Comparison of ENCODE assay signal across 24 cellular contexts in genomic region chr5:135557034-135557838, GRCh38. TPM values are rescaled to one million over a fixed set of nuclear protein-coding genes. Genes with fewer than 3 reads are reported as not detected.
"Had no signal": no experiment of that assay in that cellular context is flagged by ENCODE, and none has a peak within 500 bp of the region (broad histone marks: within the 10 kb centered on the region; RNA-seq: fewer than 3 reads in every experiment).

No MANE protein-coding gene starts in this region.

- H3K27ac Mint-ChIP-seq: dendritic cell treated with granulocyte-macrophage colony-stimulating factor and Interleukin-4, amounts not matched to agents 40 ng/mL and 50 ng/mL, for 4 days; effector memory CD8-positive, alpha-beta T cell; naive thymus-derived CD8-positive, alpha-beta T cell; neural progenitor cell had no signal

- H3K9me3 Mint-ChIP-seq: central memory CD8-positive, alpha-beta T cell; dendritic cell treated with granulocyte-macrophage colony-stimulating factor and Interleukin-4, amounts not matched to agents 40 ng/mL and 50 ng/mL, for 4 days; effector memory CD8-positive, alpha-beta T cell; naive thymus-derived CD8-positive, alpha-beta T cell; neural progenitor cell had no signal

- DNase-seq: effector memory CD8-positive, alpha-beta T cell; kidney; left colon; left ventricle myocardium superior; mesendoderm; mucosa of descending colon; naive thymus-derived CD8-positive, alpha-beta T cell; ovary; retina; stimulated activated naive CD4-positive, alpha-beta T cell treated with Interleukin-2 at 50 U/mL for 16 hours; tibial artery; upper lobe of left lung; uterus had no signal

- H3K4me3 Mint-ChIP-seq: central memory CD8-positive, alpha-beta T cell; dendritic cell treated with granulocyte-macrophage colony-stimulating factor and Interleukin-4, amounts not matched to agents 40 ng/mL and 50 ng/mL, for 4 days; effector memory CD8-positive, alpha-beta T cell; naive thymus-derived CD8-positive, alpha-beta T cell; neural progenitor cell had no signal

- H3K36me3 Mint-ChIP-seq: naive thymus-derived CD8-positive, alpha-beta T cell; neural progenitor cell had no signal

- ATAC-seq: effector memory CD8-positive, alpha-beta T cell; gastroesophageal sphincter; left colon; left ventricle myocardium superior; mucosa of descending colon; naive thymus-derived CD8-positive, alpha-beta T cell; right lobe of liver had no signal

RNA-seq across cellular contexts. Expression of gene NEUROG1, which starts 21.5 kb away (rescaled TPM):
- total RNA-seq: esophagus muscularis mucosa; fibroblast of villous mesenchyme; gastroesophageal sphincter; hepatocyte; kidney; left colon; left ventricle myocardium superior; lung; mucosa of descending colon; naive thymus-derived CD8-positive, alpha-beta T cell; ovary; prostate gland; right lobe of liver; skeletal muscle tissue; upper lobe of left lung; uterus had no signal

RNA-seq across cellular contexts. Expression of gene CXCL14, which starts 21.6 kb away (rescaled TPM):
- total RNA-seq: fibroblast of villous mesenchyme; naive thymus-derived CD8-positive, alpha-beta T cell had no signal
